ENCODE assay signal across 18 cellular contexts in the genomic region with DNA sequence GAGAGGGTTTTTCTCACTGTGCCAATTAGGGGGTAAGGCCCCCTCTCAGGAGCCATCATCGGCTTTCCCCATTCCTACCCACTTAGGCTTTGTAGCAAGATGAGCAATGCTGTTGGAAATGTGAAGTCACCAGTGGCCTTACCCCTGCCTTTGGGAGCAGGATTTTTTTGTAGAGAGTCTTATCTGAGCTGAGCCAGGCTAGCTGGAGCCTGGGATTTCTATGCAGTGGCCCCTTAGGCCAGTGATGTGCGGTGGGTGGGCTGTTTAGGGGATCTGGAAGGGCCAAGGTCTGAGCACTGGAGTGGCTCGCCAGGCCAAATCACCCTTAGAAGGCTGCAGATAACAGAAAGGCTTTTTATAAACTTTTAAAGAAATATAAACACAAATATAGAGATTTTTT. TPM values are rescaled to one million over a fixed set of nuclear protein-coding genes. Genes with fewer than 3 reads are reported as not detected.
DNase-seq lines count a peak whose midpoint lies in the region; ATAC-seq and TF ChIP-seq lines count a peak whose summit lies in the region.
"Had no signal": no experiment of that assay in that cellular context is flagged by ENCODE, and none has a peak within 500 bp of the region (broad histone marks: within the 10 kb centered on the region; RNA-seq: fewer than 3 reads in every experiment).

No MANE protein-coding gene starts in this region.

- ATAC-seq in CD4-positive, CD25-positive, alpha-beta regulatory T cell (ENCODE audit: low read depth in 2 of 2), result no peak
- no peak for ATAC-seq in naive thymus-derived CD8-positive, alpha-beta T cell
- ATAC-seq in HG03571 (IDR thresholded peaks at IDR 0.05; ENCODE audit: unreplicated experiment), result no peak
- ATAC-seq: PC-3 had no signal

- no peaks in the 10 kb centered on the region for H3K9me3 ChIP-seq in CD4-positive, CD25-positive, alpha-beta regulatory T cell (ENCODE audit: control insufficient read depth in 2 of 2, low read length in 2 of 2)
- H3K9me3 ChIP-seq in HEK293 (ENCODE audit: control insufficient read depth, insufficient read depth, low read depth, low read length) (no peaks in the 10 kb centered on the region), esophagus squamous epithelium (no peaks in the 10 kb centered on the region)

- H3K27ac ChIP-seq in CD4-positive, CD25-positive, alpha-beta regulatory T cell (ENCODE audit: insufficient read depth, low read length, poor library complexity, severe bottlenecking), result peak overlapping the region; percentile 23
- H3K27ac ChIP-seq in HEK293 (ENCODE audit: extremely low read depth, low read depth, low read length), result 0 out of 2 replicates have a peak overlapping the region, but pooled peaks have one; percentile 32
- H3K27ac ChIP-seq in esophagus squamous epithelium, result no peak overlapping the region
- H3K27ac ChIP-seq: C4-2B, epithelial cell of prostate had no signal

- peak overlapping the region; percentile 76 to 96 (median 90) for H3K27ac Mint-ChIP-seq in CD4-positive, CD25-positive, alpha-beta regulatory T cell
- peak overlapping the region; percentile 78 for H3K27ac Mint-ChIP-seq in activated naive CD8-positive, alpha-beta T cell
- peak overlapping the region; percentile 90 to 97 (median 94) for H3K27ac Mint-ChIP-seq in naive thymus-derived CD8-positive, alpha-beta T cell

- POLR2A ChIA-PET in HEK293 (lab: Yijun Ruan, JAX), result interaction anchor here (0.8 to 2.9 kb wide), 3 partner anchors 16 to 264 kb away, joined by 3 to 16 read pairs (median 5); a partner anchor contains a TSS
- POLR2A ChIA-PET in naive thymus-derived CD8-positive, alpha-beta T cell (lab: Charles Lee), result interaction anchor here (0.9 to 10.6 kb wide), 10 partner anchors 9 to 264 kb away, joined by 3 to 134 read pairs (median 5); a partner anchor contains a TSS

- peaks cover 18% of the 10 kb centered on the region for H3K36me3 Mint-ChIP-seq in CD4-positive, CD25-positive, alpha-beta regulatory T cell
- H3K36me3 Mint-ChIP-seq in activated naive CD8-positive, alpha-beta T cell, result peaks cover 10% of the 10 kb centered on the region
- H3K36me3 Mint-ChIP-seq in naive thymus-derived CD8-positive, alpha-beta T cell, result peaks cover 0 to 21% (median 5%) of the 10 kb centered on the region in 3 donors

- H3K4me3 ChIP-seq in CD4-positive, CD25-positive, alpha-beta regulatory T cell (ENCODE audit: low read depth, low read length), result no peak overlapping the region
- H3K4me3 ChIP-seq in HEK293 (ENCODE audit: low read depth, low read length) (no peak overlapping the region), esophagus squamous epithelium (no peak overlapping the region)

- peak overlapping the region in 2 of 4 donors; percentile 30 to 51 for H3K4me3 Mint-ChIP-seq in CD4-positive, CD25-positive, alpha-beta regulatory T cell
- H3K4me3 Mint-ChIP-seq in activated naive CD8-positive, alpha-beta T cell, result peak overlapping the region; percentile 60
- H3K4me3 Mint-ChIP-seq in naive thymus-derived CD8-positive, alpha-beta T cell, result peak overlapping the region in 7 of 10 donors; percentile 12 to 88 (median 66)

- H3K27me3 ChIP-seq in CD4-positive, CD25-positive, alpha-beta regulatory T cell (ENCODE audit: control insufficient read depth, insufficient read depth, low read length), result no peaks in the 10 kb centered on the region
- H3K27me3 ChIP-seq in esophagus squamous epithelium, result no peaks in the 10 kb centered on the region

- CTCF ChIA-PET in HEK293 (lab: Yijun Ruan, JAX), result interaction anchor here (0.5 to 1.9 kb wide), 2 partner anchors 27 to 333 kb away, joined by 3 to 8 read pairs; no protein-coding TSS in a partner anchor

- no peaks in the 10 kb centered on the region for H3K36me3 ChIP-seq in CD4-positive, CD25-positive, alpha-beta regulatory T cell (ENCODE audit: control insufficient read depth, insufficient read depth, low read length)
- H3K36me3 ChIP-seq in HEK293 (ENCODE audit: control insufficient read depth in 2 of 2, insufficient read depth in 1 of 2, low read length in 2 of 2), result peaks cover 0 to 17% of the 10 kb centered on the region in 2 experiments; a peak in 1 of 3 replicates
- no peaks in the 10 kb centered on the region for H3K36me3 ChIP-seq in esophagus squamous epithelium

- H3K4me1 ChIP-seq in CD4-positive, CD25-positive, alpha-beta regulatory T cell (ENCODE audit: control insufficient read depth, insufficient read depth, low read length, poor library complexity, severe bottlenecking), result peaks cover 82% of the 10 kb centered on the region
- H3K4me1 ChIP-seq in HEK293 (ENCODE audit: control insufficient read depth, insufficient read depth, low read length) (peaks cover 3% of the 10 kb centered on the region; the same call in 1 of the 2 replicates), esophagus squamous epithelium (peaks cover 6 to 39% (median 8%) of the 10 kb centered on the region in 3 donors)

- no peaks in the 10 kb centered on the region for H3K27me3 Mint-ChIP-seq in CD4-positive, CD25-positive, alpha-beta regulatory T cell
- H3K27me3 Mint-ChIP-seq in activated naive CD8-positive, alpha-beta T cell, result no peaks in the 10 kb centered on the region
- no peaks in the 10 kb centered on the region for H3K27me3 Mint-ChIP-seq in naive thymus-derived CD8-positive, alpha-beta T cell

- intact Hi-C loops in esophagus squamous epithelium (cut with DNase I), result no loop called here

- 48 to 86% methylated on average over 1 to 3 of the region's 3 CpGs for WGBS in esophagus squamous epithelium, 2 donors

- H3K4me1 Mint-ChIP-seq in CD4-positive, CD25-positive, alpha-beta regulatory T cell, result peaks cover 7 to 91% (median 52%) of the 10 kb centered on the region in 4 donors
- H3K4me1 Mint-ChIP-seq in activated naive CD8-positive, alpha-beta T cell (ENCODE audit: low read depth), result peaks cover 81% of the 10 kb centered on the region
- H3K4me1 Mint-ChIP-seq in naive thymus-derived CD8-positive, alpha-beta T cell, result peaks cover 36 to 89% (median 85%) of the 10 kb centered on the region in 4 donors

- TF ChIP-seq POLR2A in esophagus squamous epithelium (IDR thresholded peaks at IDR 0.05), result no peak

- TF ChIP-seq CTCF in HEK293 (tag by site-specific recombination; IDR thresholded peaks at IDR 0.05) (no peak), esophagus squamous epithelium (IDR thresholded peaks at IDR 0.05) (no peak)

- DNase-seq in CD4-positive, CD25-positive, alpha-beta regulatory T cell, result no peak
- no peak for DNase-seq in naive thymus-derived CD8-positive, alpha-beta T cell
- no peak for DNase-seq in esophagus squamous epithelium (lab: John Stamatoyannopoulos, UW)
- no peak for DNase-seq in NCI-H1092 (lab: John Stamatoyannopoulos, UW)
- DNase-seq in occipital lobe (lab: John Stamatoyannopoulos, UW), result no peak
- DNase-seq: activated gamma-delta T cell treated with Interleukin-2 at 50 U/mL for 16 hours; caudate nucleus; IMR-90; NCI-H1417 treated with DMSO at 0.1 percent for 48 hours; PC-3; stimulated activated CD4-positive, alpha-beta T cell treated with anti-CD3 and anti-CD28 coated beads, Interleukin-4, amount 100 ng/mL, for 1 hour had no signal

- no peaks in the 10 kb centered on the region for H3K9me3 Mint-ChIP-seq in CD4-positive, CD25-positive, alpha-beta regulatory T cell
- H3K9me3 Mint-ChIP-seq in activated naive CD8-positive, alpha-beta T cell (ENCODE audit: low read depth), result no peaks in the 10 kb centered on the region
- H3K9me3 Mint-ChIP-seq in naive thymus-derived CD8-positive, alpha-beta T cell, result no peaks in the 10 kb centered on the region

RNA-seq across cellular contexts. Expression of a gene that starts 4.2 kb away (rescaled TPM):
- total RNA-seq in CD4-positive, CD25-positive, alpha-beta regulatory T cell, result 81.0 TPM
- polyA plus RNA-seq in CD4-positive, CD25-positive, alpha-beta regulatory T cell, result 1 to 10 TPM; 1.6 to 4.3 (median 3.2) TPM
- total RNA-seq in naive thymus-derived CD8-positive, alpha-beta T cell, result 10 to 100 TPM; 39.6 to 40.4 TPM
- 1 to 10 TPM in 1 of 3 donors, not detected in 2; 4.4 TPM for polyA plus RNA-seq in naive thymus-derived CD8-positive, alpha-beta T cell
- total RNA-seq in esophagus squamous epithelium (not detected), occipital lobe (not detected)
- total RNA-seq: IMR-90, NCI-H460, PC-3 had no signal
- polyA plus RNA-seq: IMR-90, keratinocyte had no signal

RNA-seq across cellular contexts. Expression of a gene that starts 6.6 kb away (rescaled TPM):
- total RNA-seq in CD4-positive, CD25-positive, alpha-beta regulatory T cell, result 49.9 TPM
- polyA plus RNA-seq in CD4-positive, CD25-positive, alpha-beta regulatory T cell, result 1 to 10 TPM; 1.8 to 3.3 (median 2.5) TPM
- total RNA-seq in naive thymus-derived CD8-positive, alpha-beta T cell, result 10 to 100 TPM; 26.6 to 33.7 TPM
- 1 to 10 TPM; 1.3 to 2.1 (median 1.7) TPM for polyA plus RNA-seq in naive thymus-derived CD8-positive, alpha-beta T cell
- total RNA-seq in esophagus squamous epithelium (10 to 100 TPM in 2 of 4 donors, 1 to 10 TPM in 2; 4.8 to 17.7 (median 13.2) TPM), occipital lobe (5.8 TPM)

RNA-seq across cellular contexts. Expression of a gene that starts 9.1 kb away (rescaled TPM):
- 504 TPM for total RNA-seq in CD4-positive, CD25-positive, alpha-beta regulatory T cell
- polyA plus RNA-seq in CD4-positive, CD25-positive, alpha-beta regulatory T cell, result 1,000 to 10,000 TPM in 3 of 4 donors, 100 to 1,000 TPM in 1; 997 to 1,278 (median 1,072) TPM
- 100 to 1,000 TPM; 286 to 301 TPM for total RNA-seq in naive thymus-derived CD8-positive, alpha-beta T cell
- 100 to 1,000 TPM; 920 to 951 (median 948) TPM for polyA plus RNA-seq in naive thymus-derived CD8-positive, alpha-beta T cell
- total RNA-seq in esophagus squamous epithelium (10 to 100 TPM in 2 of 4 donors, 1 to 10 TPM in 2; 4.3 to 15.5 (median 8.8) TPM), occipital lobe (not detected)
- total RNA-seq: IMR-90, NCI-H460, PC-3 had no signal
- polyA plus RNA-seq: IMR-90 had no signal

RNA-seq across cellular contexts. Expression of a gene that starts 16.1 kb away (rescaled TPM):
- 83.8 TPM for total RNA-seq in CD4-positive, CD25-positive, alpha-beta regulatory T cell
- 1 to 10 TPM; 6.3 to 9.7 (median 8.2) TPM for polyA plus RNA-seq in CD4-positive, CD25-positive, alpha-beta regulatory T cell
- total RNA-seq in naive thymus-derived CD8-positive, alpha-beta T cell, result 10 to 100 TPM; 79.0 to 80.0 TPM
- polyA plus RNA-seq in naive thymus-derived CD8-positive, alpha-beta T cell, result 10 to 100 TPM in 2 of 3 donors, 1 to 10 TPM in 1; 6.6 to 17.0 (median 10.2) TPM
- 10 to 100 TPM; 19.9 to 34.0 (median 24.3) TPM for total RNA-seq in esophagus squamous epithelium
- 24.6 TPM for total RNA-seq in occipital lobe

RNA-seq across cellular contexts. Expression of a gene that starts 34.2 kb away (rescaled TPM):
- 29.5 TPM for total RNA-seq in CD4-positive, CD25-positive, alpha-beta regulatory T cell
- polyA plus RNA-seq in CD4-positive, CD25-positive, alpha-beta regulatory T cell, result 1 to 10 TPM; 4.0 to 9.2 (median 5.8) TPM
- 10 to 100 TPM; 27.9 to 29.8 TPM for total RNA-seq in naive thymus-derived CD8-positive, alpha-beta T cell
- polyA plus RNA-seq in naive thymus-derived CD8-positive, alpha-beta T cell, result 1 to 10 TPM; 2.4 to 4.2 (median 3.7) TPM
- total RNA-seq in esophagus squamous epithelium (10 to 100 TPM; 39.6 to 54.1 (median 43.7) TPM), occipital lobe (72.4 TPM)

Comparison
In these comparisons a context has a peak if more than half of its experiments do, and no peak if none do; other contexts are left out.
1. H3K27ac ChIP-seq: peak in CD4-positive, CD25-positive, alpha-beta regulatory T cell (single experiment) and HEK293 (single experiment); none in esophagus squamous epithelium (0 of 4).
2. RNA of a gene that starts 4.2 kb away (total RNA-seq): 81.0 TPM in CD4-positive, CD25-positive, alpha-beta regulatory T cell (single experiment) and 39.6 to 40.4 TPM in naive thymus-derived CD8-positive, alpha-beta T cell; not detected in esophagus squamous epithelium and not detected in occipital lobe (single experiment); every median in the first group is over 10 times any median in the second.
3. RNA of a gene that starts 9.1 kb away (total RNA-seq): 504 TPM in CD4-positive, CD25-positive, alpha-beta regulatory T cell (single experiment) and 286 to 301 TPM in naive thymus-derived CD8-positive, alpha-beta T cell; 4.3 to 15.5 TPM in esophagus squamous epithelium and not detected in occipital lobe (single experiment); every median in the first group is over 10 times any median in the second.
4. Peak in every context shown above with its lines, with median percentiles within 50 percentile points of each other: H3K27ac Mint-ChIP-seq.